In the genomic region with DNA sequence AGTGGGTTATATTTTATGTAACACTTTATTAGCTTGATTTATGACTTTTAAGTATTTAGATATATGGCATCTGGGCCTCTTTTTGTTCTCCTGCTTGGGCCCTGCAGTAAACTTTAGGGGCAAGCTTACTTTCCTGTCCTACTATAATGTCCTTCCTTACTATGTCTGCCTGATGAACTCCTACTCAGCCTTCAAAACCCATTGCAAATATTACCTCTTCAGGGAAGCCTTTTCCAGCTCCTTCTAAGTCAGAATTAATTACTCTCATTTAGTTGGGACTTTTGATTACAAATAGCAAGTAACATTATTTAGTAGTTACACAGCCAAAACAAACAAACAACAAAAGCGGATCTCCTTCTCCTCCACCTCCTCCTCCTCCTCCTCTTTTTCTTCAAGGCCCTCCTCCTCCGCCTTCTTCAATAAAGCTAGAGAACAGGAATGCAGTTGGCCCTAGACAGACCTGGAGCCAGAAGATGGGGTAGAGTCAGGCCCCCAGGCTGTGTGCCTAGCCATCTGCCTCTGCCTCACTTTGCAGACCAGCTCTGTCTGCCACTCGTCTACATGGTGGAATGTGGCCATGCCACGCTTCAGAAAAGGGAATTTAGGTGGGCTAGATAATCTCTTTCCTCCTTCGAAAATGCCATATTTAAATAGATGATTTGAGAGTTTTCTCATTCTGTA, we compare ENCODE assay signal across 3 cellular contexts.
A peak's percentile ranks its signal among the peaks of the same experiment; 100 is the strongest.
TF ChIP-seq lines count a peak whose summit lies in the region.

No MANE protein-coding gene starts in this region.

TF ChIP-seq in SK-N-SH treated with all-trans-retinoic acid at 6 μM for 48 hours, 23 proteins besides CTCF, POLR2A, EP300 and RAD21:
- TF ChIP-seq, protein P1, sequence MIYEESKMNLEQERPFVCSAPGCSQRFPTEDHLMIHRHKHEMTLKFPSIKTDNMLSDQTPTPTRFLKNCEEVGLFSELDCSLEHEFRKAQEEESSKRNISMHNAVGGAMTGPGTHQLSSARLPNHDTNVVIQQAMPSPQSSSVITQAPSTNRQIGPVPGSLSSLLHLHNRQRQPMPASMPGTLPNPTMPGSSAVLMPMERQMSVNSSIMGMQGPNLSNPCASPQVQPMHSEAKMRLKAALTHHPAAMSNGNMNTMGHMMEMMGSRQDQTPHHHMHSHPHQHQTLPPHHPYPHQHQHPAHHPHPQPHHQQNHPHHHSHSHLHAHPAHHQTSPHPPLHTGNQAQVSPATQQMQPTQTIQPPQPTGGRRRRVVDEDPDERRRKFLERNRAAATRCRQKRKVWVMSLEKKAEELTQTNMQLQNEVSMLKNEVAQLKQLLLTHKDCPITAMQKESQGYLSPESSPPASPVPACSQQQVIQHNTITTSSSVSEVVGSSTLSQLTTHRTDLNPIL (CRISPR knock-in tag; IDR thresholded peaks at IDR 0.05; ENCODE audit: low read depth): no peak
- peak; percentile 96 for TF ChIP-seq ZFP3 (CRISPR knock-in tag; IDR thresholded peaks at IDR 0.05)

TF ChIP-seq in SK-N-SH, 30 proteins besides CTCF, POLR2A, EP300 and RAD21:
- TF ChIP-seq NFIC (IDR thresholded peaks at IDR 0.05; ENCODE audit: borderline replicate concordance) (no peak), ELF1 (IDR thresholded peaks at IDR 0.05) (no peak), GATA2 (CRISPR knock-in tag; IDR thresholded peaks at IDR 0.05) (no peak), PBX3 (IDR thresholded peaks at IDR 0.05) (no peak), FOXJ3 (CRISPR knock-in tag; IDR thresholded peaks at IDR 0.05) (no peak), JUND (IDR thresholded peaks at IDR 0.05) (no peak), GABPA (IDR thresholded peaks at IDR 0.05; ENCODE audit: low read depth) (no peak), FOXM1 (IDR thresholded peaks at IDR 0.05; ENCODE audit: low read depth) (no peak), RFX5 (IDR thresholded peaks at IDR 0.05; ENCODE audit: low read length) (no peak), TAF1 (IDR thresholded peaks at IDR 0.05; ENCODE audit: borderline replicate concordance, low read depth, low read length) (no peak), MAX (IDR thresholded peaks at IDR 0.05; ENCODE audit: low read depth) (no peak)
- TF ChIP-seq, protein P2, sequence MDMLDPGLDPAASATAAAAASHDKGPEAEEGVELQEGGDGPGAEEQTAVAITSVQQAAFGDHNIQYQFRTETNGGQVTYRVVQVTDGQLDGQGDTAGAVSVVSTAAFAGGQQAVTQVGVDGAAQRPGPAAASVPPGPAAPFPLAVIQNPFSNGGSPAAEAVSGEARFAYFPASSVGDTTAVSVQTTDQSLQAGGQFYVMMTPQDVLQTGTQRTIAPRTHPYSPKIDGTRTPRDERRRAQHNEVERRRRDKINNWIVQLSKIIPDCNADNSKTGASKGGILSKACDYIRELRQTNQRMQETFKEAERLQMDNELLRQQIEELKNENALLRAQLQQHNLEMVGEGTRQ (IDR thresholded peaks at IDR 0.05; ENCODE audit: borderline replicate concordance, low read depth, low read length): no peak

TF ChIP-seq in IMR-90, 13 proteins besides CTCF, POLR2A, EP300 and RAD21:
- TF ChIP-seq NFE2L2 (IDR thresholded peaks at IDR 0.05; ENCODE audit: low read depth, low read length) (no peak), MXI1 (IDR thresholded peaks at IDR 0.05; ENCODE audit: borderline replicate concordance, low read depth, low read length) (no peak), RFX5 (IDR thresholded peaks at IDR 0.05; ENCODE audit: low read depth, low read length) (no peak), FOS (IDR thresholded peaks at IDR 0.05; ENCODE audit: low read depth, low read length) (no peak), CEBPB (IDR thresholded peaks at IDR 0.05; ENCODE audit: low read depth, low read length) (no peak), RCOR1 (IDR thresholded peaks at IDR 0.05; ENCODE audit: insufficient replicate concordance, low read length) (no peak), MAFK (IDR thresholded peaks at IDR 0.05; ENCODE audit: low read depth, low read length) (no peak), MAZ (IDR thresholded peaks at IDR 0.05; ENCODE audit: borderline replicate concordance, low read depth, low read length) (no peak), ELK1 (IDR thresholded peaks at IDR 0.05; ENCODE audit: borderline replicate concordance, low read depth, low read length) (no peak), SMC3 (IDR thresholded peaks at IDR 0.05; ENCODE audit: low read depth, low read length) (no peak), CHD1 (IDR thresholded peaks at IDR 0.05; ENCODE audit: low read depth, low read length) (no peak), BHLHE40 (IDR thresholded peaks at IDR 0.05; ENCODE audit: low read depth, low read length) (no peak)
- TF ChIP-seq, protein P2 (IDR thresholded peaks at IDR 0.05; ENCODE audit: low read depth, low read length): no peak
TF ChIP-seq in IMR-90: peak in this region for 0.
